Comparison of ENCODE assay signal across 1 cellular context in the genomic region with DNA sequence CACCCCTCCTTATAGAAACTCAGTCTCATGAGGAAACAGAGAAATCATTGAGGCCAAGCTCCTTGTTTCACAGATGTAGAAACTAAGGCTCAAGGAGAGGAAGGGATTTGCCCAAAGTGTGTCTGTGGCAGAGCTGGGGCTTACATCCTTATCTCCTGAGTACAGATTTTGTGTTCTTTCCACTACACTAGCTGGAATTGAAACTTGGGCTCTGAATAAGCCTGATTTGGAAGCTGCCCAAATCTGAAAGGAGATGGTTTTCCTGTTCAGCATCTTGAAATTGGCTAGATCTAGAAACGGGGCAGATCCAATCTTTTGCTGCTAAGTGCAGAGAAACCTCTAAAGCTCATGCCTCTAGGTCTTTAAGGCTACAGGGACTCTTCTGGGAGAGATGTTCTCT.
TF ChIP-seq lines count a peak whose summit lies in the region.

No MANE protein-coding gene starts in this region.

TF ChIP-seq in endothelial cell of umbilical vein, 7 proteins besides CTCF, POLR2A, EP300 and RAD21:
- TF ChIP-seq JUN (IDR thresholded peaks at IDR 0.05; ENCODE audit: borderline replicate concordance, insufficient read depth, insufficient read length, low read depth) (no peak), EZH2 (IDR thresholded peaks at IDR 0.05; ENCODE audit: borderline replicate concordance, low read depth, low read length, severe bottlenecking) (no peak), POLR2AphosphoS5 (IDR thresholded peaks at IDR 0.05; ENCODE audit: insufficient read depth, low read depth, low read length) (no peak), MYC (IDR thresholded peaks at IDR 0.05; ENCODE audit: low read depth, low read length) (no peak), FOS (IDR thresholded peaks at IDR 0.05; ENCODE audit: borderline replicate concordance, insufficient read depth, low read length) (no peak), GATA2 (IDR thresholded peaks at IDR 0.05; ENCODE audit: insufficient read depth, insufficient read length, low read depth, low read length) (no peak)
- TF ChIP-seq, protein P1, sequence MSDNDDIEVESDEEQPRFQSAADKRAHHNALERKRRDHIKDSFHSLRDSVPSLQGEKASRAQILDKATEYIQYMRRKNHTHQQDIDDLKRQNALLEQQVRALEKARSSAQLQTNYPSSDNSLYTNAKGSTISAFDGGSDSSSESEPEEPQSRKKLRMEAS (IDR thresholded peaks at IDR 0.05; ENCODE audit: insufficient read depth, insufficient read length), result no peak
